In the genomic region with DNA sequence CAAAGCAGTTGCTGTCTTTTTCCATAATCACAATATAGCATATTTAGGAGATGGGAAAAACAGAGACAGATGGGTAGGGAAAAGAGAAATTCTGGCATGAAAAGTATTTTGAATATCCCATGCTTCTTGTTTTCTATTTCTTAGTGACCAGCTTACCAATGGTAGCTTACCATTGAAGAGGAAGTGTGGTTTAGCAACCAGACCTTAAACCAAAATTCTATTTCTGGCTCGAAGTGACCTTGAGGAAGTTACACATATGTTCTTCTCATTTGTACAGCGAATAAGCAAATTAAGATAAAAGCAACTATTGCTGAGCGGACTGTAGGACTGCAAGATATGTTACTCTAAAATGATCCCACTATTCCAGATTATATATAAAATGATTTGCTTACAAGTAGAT, we compare ENCODE assay signal across 9 cellular contexts.
DNase-seq lines count a peak whose midpoint lies in the region; ATAC-seq and TF ChIP-seq lines count a peak whose summit lies in the region.
"Had no signal": no experiment of that assay in that cellular context is flagged by ENCODE, and none has a peak within 500 bp of the region (broad histone marks: within the 10 kb centered on the region; RNA-seq: fewer than 3 reads in every experiment).

No MANE protein-coding gene starts in this region.

- H3K4me1 Mint-ChIP-seq in naive thymus-derived CD4-positive, alpha-beta T cell: peaks cover 0 to 6% (median 0%) of the 10 kb centered on the region in 7 donors

- peak; percentile 54 for ATAC-seq in GM18870 (IDR thresholded peaks at IDR 0.05; ENCODE audit: unreplicated experiment)
- ATAC-seq in HG03039 (IDR thresholded peaks at IDR 0.05; ENCODE audit: unreplicated experiment): peak; percentile 64
- ATAC-seq in naive thymus-derived CD4-positive, alpha-beta T cell: peak; percentile 34

- no peak overlapping the region for H3K27ac Mint-ChIP-seq in naive thymus-derived CD4-positive, alpha-beta T cell
- H3K27ac Mint-ChIP-seq: activated CD4-positive, alpha-beta T cell treated with anti-CD3 and anti-CD28 coated beads, Interleukin-2, amount 10 ng/mL, durations not matched to agents 24 days and 14 days had no signal

- no peaks in the 10 kb centered on the region for H3K9me3 Mint-ChIP-seq in naive thymus-derived CD4-positive, alpha-beta T cell
- H3K9me3 Mint-ChIP-seq: activated CD4-positive, alpha-beta T cell treated with anti-CD3 and anti-CD28 coated beads, Interleukin-2, amount 10 ng/mL, durations not matched to agents 24 days and 14 days had no signal

- H3K4me2 ChIP-seq in OCI-LY3 (ENCODE audit: low read length): peak overlapping the region; percentile 57

- H2AFZ ChIP-seq in OCI-LY3 (ENCODE audit: low read depth, low read length): no peak overlapping the region

- H3K4me3 ChIP-seq in OCI-LY3 (ENCODE audit: low read length) (peak overlapping the region; percentile 23), MG63 (no peak overlapping the region)
- no peak overlapping the region for H3K4me3 ChIP-seq in naive thymus-derived CD4-positive, alpha-beta T cell (ENCODE audit: low read length)

- H3K4me1 ChIP-seq in OCI-LY3 (ENCODE audit: low read length): peaks cover 46% of the 10 kb centered on the region
- no peaks in the 10 kb centered on the region for H3K4me1 ChIP-seq in naive thymus-derived CD4-positive, alpha-beta T cell (ENCODE audit: control insufficient read depth in 2 of 2, insufficient read depth in 2 of 2, low read length in 2 of 2)

- H3K9me3 ChIP-seq in OCI-LY3 (ENCODE audit: insufficient read depth, low read length): no peaks in the 10 kb centered on the region
- no peaks in the 10 kb centered on the region for H3K9me3 ChIP-seq in naive thymus-derived CD4-positive, alpha-beta T cell (ENCODE audit: control insufficient read depth in 2 of 3, low read length in 3 of 3)
- no peaks in the 10 kb centered on the region for H3K9me3 ChIP-seq in MG63

- H3K36me3 ChIP-seq in OCI-LY3 (replicated peaks; ENCODE audit: low read depth, low read length) (no peaks in the 10 kb centered on the region), MG63 (no peaks in the 10 kb centered on the region)
- H3K36me3 ChIP-seq in naive thymus-derived CD4-positive, alpha-beta T cell (ENCODE audit: control insufficient read depth in 2 of 3, insufficient read depth in 3 of 3, low read length in 3 of 3): no peaks in the 10 kb centered on the region

- TF ChIP-seq CTCF in OCI-LY3 (IDR thresholded peaks at IDR 0.05; ENCODE audit: low read depth, low read length): no peak

- intact Hi-C loops in naive thymus-derived CD4-positive, alpha-beta T cell (cut with micrococcal nuclease): no loop called here

- no peak overlapping the region for H3K4me3 Mint-ChIP-seq in naive thymus-derived CD4-positive, alpha-beta T cell
- H3K4me3 Mint-ChIP-seq: activated CD4-positive, alpha-beta T cell treated with anti-CD3 and anti-CD28 coated beads, Interleukin-2, amount 10 ng/mL, durations not matched to agents 24 days and 14 days had no signal

- H3K27ac ChIP-seq in OCI-LY3 (ENCODE audit: low read length): no peak overlapping the region; the same call in 1 of the 2 replicates
- H3K27ac ChIP-seq in naive thymus-derived CD4-positive, alpha-beta T cell (ENCODE audit: low read depth, low read length): no peak overlapping the region

- H3K36me3 Mint-ChIP-seq in naive thymus-derived CD4-positive, alpha-beta T cell: no peaks in the 10 kb centered on the region

- H3K27me3 ChIP-seq in OCI-LY3 (ENCODE audit: low read depth, low read length) (no peaks in the 10 kb centered on the region), MG63 (no peaks in the 10 kb centered on the region; the same call in 1 of the 2 replicates)
- no peaks in the 10 kb centered on the region for H3K27me3 ChIP-seq in naive thymus-derived CD4-positive, alpha-beta T cell (ENCODE audit: control insufficient read depth in 2 of 2, insufficient read depth in 2 of 2, low read length in 2 of 2)

- no peak overlapping the region for H3K9ac ChIP-seq in OCI-LY3 (ENCODE audit: low read length)

- no peaks in the 10 kb centered on the region for H4K20me1 ChIP-seq in OCI-LY3 (ENCODE audit: insufficient read depth, low read length)

- POLR2A ChIA-PET in naive thymus-derived CD4-positive, alpha-beta T cell (lab: Charles Lee): no interaction called here

- no peaks in the 10 kb centered on the region for H3K79me2 ChIP-seq in OCI-LY3 (ENCODE audit: low read length)

- DNase-seq in naive thymus-derived CD4-positive, alpha-beta T cell: no peak
- no peak for DNase-seq in NCI-H2227 treated with DMSO at 0.1 percent for 48 hours (lab: John Stamatoyannopoulos, UW)
- DNase-seq in cerebellar cortex (ENCODE audit: low spot score): no peak
- no peak for DNase-seq in AG08395 (ENCODE audit: low spot score)
- no peak for DNase-seq in MG63
- DNase-seq: activated CD4-positive, alpha-beta T cell treated with anti-CD3 and anti-CD28 coated beads, Interleukin-2, amount 10 ng/mL, durations not matched to agents 24 days and 14 days had no signal

- H3K27me3 Mint-ChIP-seq in naive thymus-derived CD4-positive, alpha-beta T cell: peaks cover 0 to 16% (median 4%) of the 10 kb centered on the region in 5 donors

- CTCF ChIA-PET in naive thymus-derived CD4-positive, alpha-beta T cell (lab: Charles Lee): no interaction called here
